In the genomic region with DNA sequence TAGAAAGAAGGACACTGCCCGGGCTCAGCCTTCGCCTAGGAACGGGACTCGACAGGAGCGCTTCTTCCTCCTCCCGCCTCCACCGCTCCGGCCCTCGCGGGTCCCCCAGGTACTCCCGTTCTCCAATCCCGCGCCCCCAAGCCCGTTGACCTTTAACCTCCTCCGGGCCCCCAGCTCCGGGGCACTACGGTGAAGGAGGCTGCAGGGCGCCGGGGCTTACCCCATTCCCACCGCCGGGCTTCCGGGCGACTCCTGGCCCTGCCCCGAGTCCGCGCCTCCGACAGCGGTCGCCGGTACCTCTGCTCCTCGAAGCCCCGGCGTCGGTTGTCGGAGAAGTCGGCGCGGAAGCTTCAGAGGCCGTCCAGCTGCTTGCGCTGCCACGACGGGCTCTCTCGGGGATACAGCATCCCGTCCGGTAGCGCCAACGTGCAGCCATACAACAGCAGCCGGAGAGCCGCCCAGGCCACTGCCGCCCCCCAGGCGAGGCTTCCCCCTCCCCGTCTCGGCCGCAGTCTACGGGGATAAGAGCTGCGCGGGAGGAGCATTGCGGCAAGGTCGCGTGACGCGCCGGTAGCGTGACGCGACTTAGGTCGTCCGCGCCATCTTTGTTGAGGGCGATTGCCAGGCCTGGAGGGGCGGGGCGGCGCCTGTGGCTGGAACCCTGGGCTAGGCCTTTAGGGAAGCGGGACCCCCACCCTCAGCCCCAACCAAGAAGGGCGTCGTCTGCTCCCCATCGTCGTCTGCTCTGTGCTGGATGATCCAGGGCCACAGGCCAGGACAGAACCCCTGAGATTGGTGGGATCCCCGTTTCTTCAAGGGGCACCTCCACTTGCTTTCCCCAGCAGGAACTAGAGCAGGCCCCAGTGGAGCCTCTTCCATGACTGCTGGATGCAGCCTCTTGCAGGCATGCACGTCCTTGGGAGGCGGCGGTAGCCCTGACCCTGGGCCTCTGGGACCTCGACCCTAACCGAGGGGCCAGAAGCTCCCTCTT, we compare ENCODE assay signal across 1 cellular context.
TF ChIP-seq lines count a peak whose summit lies in the region.

No MANE protein-coding gene starts in this region.

TF ChIP-seq in K562, 482 proteins besides CTCF, POLR2A, EP300 and RAD21 (continued from another document and continues in another):
- TF ChIP-seq CREB3L1 (IDR thresholded peaks at IDR 0.05; ENCODE audit: borderline replicate concordance, low read depth) (no peak; the same call in 1 of the 2 replicates), COPS2 (conservative IDR thresholded peaks at IDR 0.05) (no peak), ZNF143 (CRISPR knock-in tag; IDR thresholded peaks at IDR 0.05) (peak; percentile 35; the same call in 1 of the 2 replicates), MBD1 (CRISPR knock-in tag; IDR thresholded peaks at IDR 0.05) (no peak), YY1 (IDR thresholded peaks at IDR 0.05; ENCODE audit: borderline replicate concordance in 1 of 3, control insufficient read depth in 1 of 3, extremely low read depth in 1 of 3, insufficient read depth in 3 of 3, insufficient read length in 1 of 3, insufficient replicate concordance in 2 of 3, low read depth in 1 of 3, low read length in 2 of 3) (peak; percentile 98 to 99 (median 99)), ZNF124 (CRISPR knock-in tag; IDR thresholded peaks at IDR 0.05) (no peak), ZNF644 (tag; IDR thresholded peaks at IDR 0.05; ENCODE audit: low read depth) (no peak), MEF2A (IDR thresholded peaks at IDR 0.05; ENCODE audit: control insufficient read depth, low read depth, low read length) (no peak), ZNF79 (CRISPR knock-in tag; IDR thresholded peaks at IDR 0.05; ENCODE audit: low read depth) (no peak), DIDO1 (tag; IDR thresholded peaks at IDR 0.05; ENCODE audit: low read depth) (peak; percentile 79), HCFC1 (IDR thresholded peaks at IDR 0.05; ENCODE audit: low read depth, low read length) (peak; percentile 92), FOXP1 (CRISPR knock-in tag; IDR thresholded peaks at IDR 0.05) (peak; percentile 35; the same call in 1 of the 2 replicates), HMGN3 (IDR thresholded peaks at IDR 0.05; ENCODE audit: borderline replicate concordance, extremely low read depth, insufficient read length, low read depth, low read length) (peak; percentile 58), NFATC3 (IDR thresholded peaks at IDR 0.05) (no peak), ZNF280A (IDR thresholded peaks at IDR 0.05; ENCODE audit: low read depth, partially characterized antibody) (no peak), TAL1 (IDR thresholded peaks at IDR 0.05) (no peak), ZBTB17 (CRISPR knock-in tag; IDR thresholded peaks at IDR 0.05) (no peak), ZNF655 (CRISPR knock-in tag; IDR thresholded peaks at IDR 0.05) (no peak), ZNF12 (CRISPR knock-in tag; IDR thresholded peaks at IDR 0.05) (no peak), PYGO2 (tag; IDR thresholded peaks at IDR 0.05) (no peak), GABPB1 (CRISPR knock-in tag; IDR thresholded peaks at IDR 0.05) (peak; percentile 74), STAG1 (CRISPR knock-in tag; IDR thresholded peaks at IDR 0.05; ENCODE audit: borderline replicate concordance) (no peak), DPF2 (IDR thresholded peaks at IDR 0.05) (no peak), BDP1 (IDR thresholded peaks at IDR 0.05; ENCODE audit: insufficient read depth, insufficient read length) (no peak), BCOR (IDR thresholded peaks at IDR 0.05) (peak; percentile 37), KDM1A (IDR thresholded peaks at IDR 0.05) (no peak), ZNF445 (CRISPR knock-in tag; IDR thresholded peaks at IDR 0.05; ENCODE audit: low read depth) (no peak), ZNF77 (CRISPR knock-in tag; IDR thresholded peaks at IDR 0.05) (no peak), CXXC5 (CRISPR knock-in tag; IDR thresholded peaks at IDR 0.05) (peak; percentile 98), TCFL5 (CRISPR knock-in tag; conservative IDR thresholded peaks at IDR 0.05) (no peak), EHMT2 (IDR thresholded peaks at IDR 0.05) (no peak), EWSR1 (IDR thresholded peaks at IDR 0.05; ENCODE audit: borderline replicate concordance, low read depth, partially characterized antibody) (no peak), SRSF9 (IDR thresholded peaks at IDR 0.05; ENCODE audit: borderline replicate concordance, low read depth, low read length) (no peak), E2F1 (CRISPR knock-in tag; IDR thresholded peaks at IDR 0.05) (peak; percentile 8; the same call in 1 of the 2 replicates), SMAD2 (IDR thresholded peaks at IDR 0.05; ENCODE audit: low read depth, low read length) (no peak), PHB2 (IDR thresholded peaks at IDR 0.05; ENCODE audit: low read depth) (no peak), CCAR2 (IDR thresholded peaks at IDR 0.05; ENCODE audit: low read depth, low read length) (no peak), HLTF (IDR thresholded peaks at IDR 0.05) (0 out of 2 replicates have a peak, but pooled peaks have one; percentile 20), ID3 (CRISPR knock-in tag; IDR thresholded peaks at IDR 0.05) (no peak), ID3 (tag; IDR thresholded peaks at IDR 0.05) (peak; percentile 57), ZFP30 (CRISPR knock-in tag; IDR thresholded peaks at IDR 0.05; ENCODE audit: borderline replicate concordance) (no peak), RBM14 (IDR thresholded peaks at IDR 0.05; ENCODE audit: borderline replicate concordance, insufficient read depth, low read depth, low read length) (no peak), ZBTB49 (CRISPR knock-in tag; IDR thresholded peaks at IDR 0.05; ENCODE audit: borderline replicate concordance) (no peak), MAZ (CRISPR knock-in tag; conservative IDR thresholded peaks at IDR 0.05 in 1 of 2, IDR thresholded peaks at IDR 0.05 in 1 of 2) (peak; percentile 96 to 99), ETV1 (tag; conservative IDR thresholded peaks at IDR 0.05; ENCODE audit: low read depth) (0 out of 2 replicates have a peak, but pooled peaks have one; percentile 9), ZNF717 (CRISPR knock-in tag; IDR thresholded peaks at IDR 0.05) (no peak), SMARCA4 (IDR thresholded peaks at IDR 0.05) (no peak)
- TF ChIP-seq, protein P1, sequence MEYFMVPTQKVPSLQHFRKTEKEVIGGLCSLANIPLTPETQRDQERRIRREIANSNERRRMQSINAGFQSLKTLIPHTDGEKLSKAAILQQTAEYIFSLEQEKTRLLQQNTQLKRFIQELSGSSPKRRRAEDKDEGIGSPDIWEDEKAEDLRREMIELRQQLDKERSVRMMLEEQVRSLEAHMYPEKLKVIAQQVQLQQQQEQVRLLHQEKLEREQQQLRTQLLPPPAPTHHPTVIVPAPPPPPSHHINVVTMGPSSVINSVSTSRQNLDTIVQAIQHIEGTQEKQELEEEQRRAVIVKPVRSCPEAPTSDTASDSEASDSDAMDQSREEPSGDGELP (CRISPR knock-in tag; IDR thresholded peaks at IDR 0.05; ENCODE audit: borderline replicate concordance): peak; percentile 84
- TF ChIP-seq, protein P2, sequence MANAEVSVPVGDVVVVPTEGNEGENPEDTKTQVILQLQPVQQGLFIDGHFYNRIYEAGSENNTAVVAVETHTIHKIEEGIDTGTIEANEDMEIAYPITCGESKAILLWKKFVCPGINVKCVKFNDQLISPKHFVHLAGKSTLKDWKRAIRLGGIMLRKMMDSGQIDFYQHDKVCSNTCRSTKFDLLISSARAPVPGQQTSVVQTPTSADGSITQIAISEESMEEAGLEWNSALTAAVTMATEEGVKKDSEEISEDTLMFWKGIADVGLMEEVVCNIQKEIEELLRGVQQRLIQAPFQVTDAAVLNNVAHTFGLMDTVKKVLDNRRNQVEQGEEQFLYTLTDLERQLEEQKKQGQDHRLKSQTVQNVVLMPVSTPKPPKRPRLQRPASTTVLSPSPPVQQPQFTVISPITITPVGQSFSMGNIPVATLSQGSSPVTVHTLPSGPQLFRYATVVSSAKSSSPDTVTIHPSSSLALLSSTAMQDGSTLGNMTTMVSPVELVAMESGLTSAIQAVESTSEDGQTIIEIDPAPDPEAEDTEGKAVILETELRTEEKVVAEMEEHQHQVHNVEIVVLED (CRISPR knock-in tag; IDR thresholded peaks at IDR 0.05): peak; percentile 90
- TF ChIP-seq, protein P3, sequence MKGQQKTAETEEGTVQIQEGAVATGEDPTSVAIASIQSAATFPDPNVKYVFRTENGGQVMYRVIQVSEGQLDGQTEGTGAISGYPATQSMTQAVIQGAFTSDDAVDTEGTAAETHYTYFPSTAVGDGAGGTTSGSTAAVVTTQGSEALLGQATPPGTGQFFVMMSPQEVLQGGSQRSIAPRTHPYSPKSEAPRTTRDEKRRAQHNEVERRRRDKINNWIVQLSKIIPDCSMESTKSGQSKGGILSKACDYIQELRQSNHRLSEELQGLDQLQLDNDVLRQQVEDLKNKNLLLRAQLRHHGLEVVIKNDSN (CRISPR knock-in tag; IDR thresholded peaks at IDR 0.05): peak; percentile 93
- TF ChIP-seq, protein P4, sequence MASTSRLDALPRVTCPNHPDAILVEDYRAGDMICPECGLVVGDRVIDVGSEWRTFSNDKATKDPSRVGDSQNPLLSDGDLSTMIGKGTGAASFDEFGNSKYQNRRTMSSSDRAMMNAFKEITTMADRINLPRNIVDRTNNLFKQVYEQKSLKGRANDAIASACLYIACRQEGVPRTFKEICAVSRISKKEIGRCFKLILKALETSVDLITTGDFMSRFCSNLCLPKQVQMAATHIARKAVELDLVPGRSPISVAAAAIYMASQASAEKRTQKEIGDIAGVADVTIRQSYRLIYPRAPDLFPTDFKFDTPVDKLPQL (IDR thresholded peaks at IDR 0.05; ENCODE audit: extremely low read depth, insufficient read length): no peak
